9 cellular contexts compared by ENCODE assay signal in the genomic region with DNA sequence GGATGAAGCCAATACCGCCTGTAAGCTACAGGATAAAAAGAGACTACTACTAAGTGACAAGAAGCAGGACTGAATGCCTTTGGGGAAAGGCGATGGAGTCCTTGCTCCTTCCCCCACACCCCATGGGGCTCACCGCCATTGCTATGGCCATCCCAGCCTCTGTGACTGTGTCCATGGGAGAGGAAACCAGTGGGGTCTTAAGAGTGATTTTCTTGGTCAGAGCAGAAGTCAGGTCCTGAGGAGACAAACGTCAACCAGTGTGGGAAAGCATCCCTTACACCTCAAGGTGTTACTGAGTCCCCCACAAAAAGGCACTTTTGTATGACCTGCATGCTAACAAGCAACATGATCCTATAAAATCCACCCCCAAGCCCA. TPM values are rescaled to one million over a fixed set of nuclear protein-coding genes. Genes with fewer than 3 reads are reported as not detected.
DNase-seq lines count a peak whose midpoint lies in the region; ATAC-seq, FAIRE-seq and TF ChIP-seq lines count a peak whose summit lies in the region.
"Had no signal": no experiment of that assay in that cellular context is flagged by ENCODE, and none has a peak within 500 bp of the region (broad histone marks: within the 10 kb centered on the region; RNA-seq: fewer than 3 reads in every experiment).

No MANE protein-coding gene starts in this region.

- peaks cover 43% of the 10 kb centered on the region for H3F3A ChIP-seq in DOHH2 (ENCODE audit: control insufficient read depth, insufficient read depth)

- H3K4me2 ChIP-seq in DOHH2 (ENCODE audit: low read length) = peak overlapping the region; percentile 94
- H3K4me2 ChIP-seq in endothelial cell of umbilical vein (ENCODE audit: insufficient read depth, low read length) = peak overlapping the region; percentile 56

- H3K27ac ChIP-seq in DOHH2 (ENCODE audit: low read depth, low read length) = peak overlapping the region; percentile 59
- H3K27ac ChIP-seq in Peyer's patch = peak overlapping the region; percentile 82 to 93 (median 90)
- no peak overlapping the region for H3K27ac ChIP-seq in endothelial cell of umbilical vein (ENCODE audit: insufficient read depth, low read depth, low read length)
- peak overlapping the region in 2 of 4 donors; percentile 78 to 90 for H3K27ac ChIP-seq in pancreas

- peak overlapping the region; percentile 68 for H3K9ac ChIP-seq in endothelial cell of umbilical vein (replicated peaks; ENCODE audit: extremely low read depth, insufficient read depth, low read length)

- peaks cover 56% of the 10 kb centered on the region for H3K4me1 ChIP-seq in DOHH2 (ENCODE audit: control insufficient read depth, low read length)
- peaks cover 0 to 17% (median 6%) of the 10 kb centered on the region in 4 donors for H3K4me1 ChIP-seq in Peyer's patch
- peaks cover 11% of the 10 kb centered on the region for H3K4me1 ChIP-seq in endothelial cell of umbilical vein (ENCODE audit: control insufficient read depth, extremely low read depth, insufficient read depth, low read length)
- H3K4me1 ChIP-seq in pancreas = peaks cover 6 to 17% (median 6%) of the 10 kb centered on the region in 3 donors

- CTCF ChIA-PET in endothelial cell of umbilical vein (lab: Charles Lee) = interaction anchor here (2.3 kb wide), 1 partner anchor 40 kb away, joined by 19 read pairs; no protein-coding TSS in a partner anchor

- 69 to 77% methylated on average over 4 of the region's 4 CpGs for WGBS in pancreas, 2 donors

- dilution Hi-C loops in endothelial cell of umbilical vein (cut with MboI; ENCODE audit: extremely low pct_ligation_motif_present, low sequenced_read_pairs) = no loop called here

- TF ChIP-seq CTCF in DOHH2 (IDR thresholded peaks at IDR 0.05; ENCODE audit: low read depth, low read length, poor library complexity, severe bottlenecking) (no peak), Peyer's patch (IDR thresholded peaks at IDR 0.05) (no peak), endothelial cell of umbilical vein (IDR thresholded peaks at IDR 0.05; ENCODE audit: extremely low read depth in 1 of 2, insufficient read depth in 1 of 2, low read depth in 1 of 2, low read length in 2 of 2) (no peak), pancreas (IDR thresholded peaks at IDR 0.05) (no peak)

- peaks cover 60% of the 10 kb centered on the region for H3K79me2 ChIP-seq in DOHH2 (ENCODE audit: control insufficient read depth, low read length)
- H3K79me2 ChIP-seq in endothelial cell of umbilical vein (ENCODE audit: control insufficient read depth, insufficient read depth, low read length) = peaks cover 35% of the 10 kb centered on the region

- H3K9me1 ChIP-seq in endothelial cell of umbilical vein (replicated peaks; ENCODE audit: control insufficient read depth, extremely low read depth, insufficient read depth, low read length) = no peaks in the 10 kb centered on the region

- H3K4me3 ChIP-seq in DOHH2 (ENCODE audit: low read length) (peak overlapping the region; percentile 91), Peyer's patch (peak overlapping the region; percentile 52 to 74 (median 61)), endothelial cell of umbilical vein (replicated peaks in 1 of 3; ENCODE audit: insufficient read depth in 1 of 3, low read depth in 1 of 3, low read length in 3 of 3) (peak overlapping the region in 2 of 3 experiments; percentile 44 to 66), pancreas (peak overlapping the region in 3 of 4 donors; percentile 54 to 86 (median 64))

- BruUV-seq in endothelial cell of umbilical vein (replicated peaks; lab: Mats Ljungman, UMichigan) = no TSS peak

- no peak for ATAC-seq in pancreas
- ATAC-seq in GM18505 (IDR thresholded peaks at IDR 0.05; ENCODE audit: unreplicated experiment) = no peak

- no peaks in the 10 kb centered on the region for H3K9me3 ChIP-seq in DOHH2 (ENCODE audit: control insufficient read depth, insufficient read depth, low read length)
- no peaks in the 10 kb centered on the region for H3K9me3 ChIP-seq in Peyer's patch
- no peaks in the 10 kb centered on the region for H3K9me3 ChIP-seq in endothelial cell of umbilical vein (replicated peaks; ENCODE audit: control insufficient read depth, insufficient read depth, low read length)
- no peaks in the 10 kb centered on the region for H3K9me3 ChIP-seq in pancreas

- POLR2A ChIA-PET in endothelial cell of umbilical vein (lab: Charles Lee) = no interaction called here

- H4K20me1 ChIP-seq in DOHH2 (ENCODE audit: control insufficient read depth, insufficient read depth, low read depth, low read length) (peaks cover 4% of the 10 kb centered on the region; the same call in 1 of the 2 replicates), endothelial cell of umbilical vein (replicated peaks; ENCODE audit: control insufficient read depth, extremely low read depth, insufficient read depth, low read length) (no peaks in the 10 kb centered on the region)

- H3K27me3 ChIP-seq in DOHH2 (ENCODE audit: control insufficient read depth, low read length) (no peaks in the 10 kb centered on the region), Peyer's patch (no peaks in the 10 kb centered on the region), endothelial cell of umbilical vein (ENCODE audit: control insufficient read depth in 2 of 2, insufficient read depth in 2 of 2, low read length in 2 of 2) (no peaks in the 10 kb centered on the region), pancreas (no peaks in the 10 kb centered on the region)

- intact Hi-C loops in endothelial cell of umbilical vein (cut with micrococcal nuclease) (no loop called here), pancreas (cut with DNase I) (loop anchor here in 1 of 3 donors (10.0 kb wide), 1 partner anchor 67 kb away; a partner anchor contains a TSS)

- no peak for FAIRE-seq in endothelial cell of umbilical vein (lab: Jason Lieb, UNC)
- no peak for FAIRE-seq in pancreas (lab: Jason Lieb, UNC)

- peaks cover 96% of the 10 kb centered on the region for H3K36me3 ChIP-seq in DOHH2 (ENCODE audit: control insufficient read depth, low read length)
- peaks cover 0 to 64% (median 0%) of the 10 kb centered on the region in 3 donors for H3K36me3 ChIP-seq in Peyer's patch
- H3K36me3 ChIP-seq in endothelial cell of umbilical vein (ENCODE audit: control insufficient read depth in 2 of 2, extremely low read depth in 1 of 2, insufficient read depth in 2 of 2, low read length in 2 of 2) = peaks cover 25 to 51% of the 10 kb centered on the region in 2 experiments
- peaks cover 0 to 51% (median 24%) of the 10 kb centered on the region in 3 donors for H3K36me3 ChIP-seq in pancreas

- DNase-seq in Peyer's patch (no peak), endothelial cell of umbilical vein (ENCODE audit: low read depth, low spot score) (no peak), pancreas (peak in 1 of 6 donors; percentile 4), NCI-H2196 (lab: John Stamatoyannopoulos, UW; ENCODE audit: unreplicated experiment) (no peak), AG08395 (ENCODE audit: low spot score) (no peak), superior temporal gyrus (ENCODE audit: extremely low spot score) (no peak)
- DNase-seq: stimulated activated CD4-positive, alpha-beta T cell treated with anti-CD3 and anti-CD28 coated beads, Interleukin-12 subunit alpha, Interleukin-12 subunit beta, amount 100 ng/mL, for 4 hours had no signal

- TF ChIP-seq POLR2A in Peyer's patch (IDR thresholded peaks at IDR 0.05) = no peak
- peak; percentile 22 for TF ChIP-seq POLR2A in endothelial cell of umbilical vein (IDR thresholded peaks at IDR 0.05; ENCODE audit: low read depth, low read length)
- no peak for TF ChIP-seq POLR2A in GM18505 (IDR thresholded peaks at IDR 0.05; ENCODE audit: borderline replicate concordance, extremely low read depth, insufficient read depth, insufficient read length)

- no peaks in the 10 kb centered on the region for H3K9me2 ChIP-seq in DOHH2 (replicated peaks; ENCODE audit: control insufficient read depth, low read length)

- no peak overlapping the region for H2AFZ ChIP-seq in endothelial cell of umbilical vein (ENCODE audit: low read depth, low read length)

RNA-seq across cellular contexts. Expression of a gene that starts 0.9 kb away (rescaled TPM):
- total RNA-seq in Peyer's patch = 100 to 1,000 TPM in 1 of 4 donors, 10 to 100 TPM in 3; 58.8 to 149 (median 68.5) TPM
- 189 and 195 TPM in 2 replicates for total RNA-seq in endothelial cell of umbilical vein
- polyA plus RNA-seq in endothelial cell of umbilical vein = 134 and 167 TPM in 2 replicates
- polyA plus RNA-seq in endothelial cell of umbilical vein (2011; cell fraction: cytosol; rRNA removed) = 202 and 221 TPM in 2 replicates
- polyA plus RNA-seq in endothelial cell of umbilical vein (2011; cell fraction: nucleus; rRNA removed) = 255 and 269 TPM in 2 replicates
- polyA plus RNA-seq in endothelial cell of umbilical vein (2012) = 194 and 239 TPM in 2 replicates
- 350 and 383 TPM in 2 replicates for polyA minus RNA-seq in endothelial cell of umbilical vein
- polyA minus RNA-seq in endothelial cell of umbilical vein (2011; cell fraction: cytosol; rRNA and poly(A)+ RNA removed) = 325 TPM
- 82.4 and 114 TPM in 2 replicates for polyA minus RNA-seq in endothelial cell of umbilical vein (2011; cell fraction: nucleus; rRNA and poly(A)+ RNA removed)
- 100 to 1,000 TPM; 107 to 320 (median 174) TPM for total RNA-seq in pancreas
- polyA plus RNA-seq in pancreas = 100 to 1,000 TPM; 147 to 150 TPM

RNA-seq across cellular contexts. Expression of a gene that starts 6.4 kb away (rescaled TPM):
- total RNA-seq in Peyer's patch (100 to 1,000 TPM in 2 of 4 donors, 10 to 100 TPM in 2; 64.7 to 164 (median 106) TPM), endothelial cell of umbilical vein (74.5 and 91.1 TPM in 2 replicates), pancreas (10 to 100 TPM; 20.9 to 33.9 (median 30.6) TPM)
- polyA plus RNA-seq in endothelial cell of umbilical vein (91.4 and 140 TPM in 2 replicates), pancreas (10 to 100 TPM; 63.7 to 72.1 TPM)
- polyA plus RNA-seq in endothelial cell of umbilical vein (2011; cell fraction: cytosol; rRNA removed) = 67.9 and 83.8 TPM in 2 replicates
- polyA plus RNA-seq in endothelial cell of umbilical vein (2011; cell fraction: nucleus; rRNA removed) = 28.7 and 33.7 TPM in 2 replicates
- 74.2 and 75.4 TPM in 2 replicates for polyA plus RNA-seq in endothelial cell of umbilical vein (2012)
- 54.4 and 55.5 TPM in 2 replicates for polyA minus RNA-seq in endothelial cell of umbilical vein
- polyA minus RNA-seq in endothelial cell of umbilical vein (2011; cell fraction: cytosol; rRNA and poly(A)+ RNA removed) = 94.3 TPM
- polyA minus RNA-seq in endothelial cell of umbilical vein (2011; cell fraction: nucleus; rRNA and poly(A)+ RNA removed) = 26.0 and 38.9 TPM in 2 replicates

RNA-seq across cellular contexts. Expression of a gene that starts 9.9 kb away (rescaled TPM):
- total RNA-seq in Peyer's patch (10 to 100 TPM; 31.4 to 49.5 (median 33.1) TPM), endothelial cell of umbilical vein (20.4 and 22.7 TPM in 2 replicates), pancreas (10 to 100 TPM; 19.5 to 31.8 (median 25.3) TPM)
- polyA plus RNA-seq in endothelial cell of umbilical vein (60.8 and 66.0 TPM in 2 replicates), pancreas (10 to 100 TPM; 37.1 to 57.2 TPM)
- polyA plus RNA-seq in endothelial cell of umbilical vein (2011; cell fraction: cytosol; rRNA removed) = 27.6 and 33.5 TPM in 2 replicates
- 94.8 and 97.8 TPM in 2 replicates for polyA plus RNA-seq in endothelial cell of umbilical vein (2011; cell fraction: nucleus; rRNA removed)
- polyA plus RNA-seq in endothelial cell of umbilical vein (2012) = 16.1 and 17.5 TPM in 2 replicates
- 51.4 and 57.0 TPM in 2 replicates for polyA minus RNA-seq in endothelial cell of umbilical vein
- polyA minus RNA-seq in endothelial cell of umbilical vein (2011; cell fraction: cytosol; rRNA and poly(A)+ RNA removed) = 23.5 TPM
- 14.4 and 17.6 TPM in 2 replicates for polyA minus RNA-seq in endothelial cell of umbilical vein (2011; cell fraction: nucleus; rRNA and poly(A)+ RNA removed)

RNA-seq across cellular contexts. Expression of a gene that starts 21.1 kb away (rescaled TPM):
- total RNA-seq in Peyer's patch (100 to 1,000 TPM in 3 of 4 donors, 10 to 100 TPM in 1; 96.7 to 233 (median 179) TPM), endothelial cell of umbilical vein (161 and 192 TPM in 2 replicates), pancreas (100 to 1,000 TPM in 1 of 6 donors, 10 to 100 TPM in 5; 57.1 to 155 (median 83.4) TPM)
- polyA plus RNA-seq in endothelial cell of umbilical vein (319 and 337 TPM in 2 replicates), pancreas (100 to 1,000 TPM; 271 to 374 TPM)
- 116 and 132 TPM in 2 replicates for polyA plus RNA-seq in endothelial cell of umbilical vein (2011; cell fraction: cytosol; rRNA removed)
- polyA plus RNA-seq in endothelial cell of umbilical vein (2011; cell fraction: nucleus; rRNA removed) = 987 and 1,038 TPM in 2 replicates
- polyA plus RNA-seq in endothelial cell of umbilical vein (2012) = 109 and 131 TPM in 2 replicates
- 292 and 353 TPM in 2 replicates for polyA minus RNA-seq in endothelial cell of umbilical vein
- 51.5 TPM for polyA minus RNA-seq in endothelial cell of umbilical vein (2011; cell fraction: cytosol; rRNA and poly(A)+ RNA removed)
- polyA minus RNA-seq in endothelial cell of umbilical vein (2011; cell fraction: nucleus; rRNA and poly(A)+ RNA removed) = 147 and 154 TPM in 2 replicates

RNA-seq across cellular contexts. Expression of a gene that starts 38.2 kb away (rescaled TPM):
- 10 to 100 TPM; 47.0 to 95.9 (median 78.0) TPM for total RNA-seq in Peyer's patch
- total RNA-seq in endothelial cell of umbilical vein = 23.0 and 26.9 TPM in 2 replicates
- polyA plus RNA-seq in endothelial cell of umbilical vein = 32.7 and 37.9 TPM in 2 replicates
- polyA plus RNA-seq in endothelial cell of umbilical vein (2011; cell fraction: cytosol; rRNA removed) = 17.3 and 24.1 TPM in 2 replicates
- polyA plus RNA-seq in endothelial cell of umbilical vein (2011; cell fraction: nucleus; rRNA removed) = 92.9 and 98.1 TPM in 2 replicates
- polyA plus RNA-seq in endothelial cell of umbilical vein (2012) = 10.7 and 13.5 TPM in 2 replicates
- 24.2 and 26.3 TPM in 2 replicates for polyA minus RNA-seq in endothelial cell of umbilical vein
- polyA minus RNA-seq in endothelial cell of umbilical vein (2011; cell fraction: cytosol; rRNA and poly(A)+ RNA removed) = 48.4 TPM
- polyA minus RNA-seq in endothelial cell of umbilical vein (2011; cell fraction: nucleus; rRNA and poly(A)+ RNA removed) = 28.8 and 28.9 TPM in 2 replicates
- 10 to 100 TPM; 29.9 to 42.4 (median 38.0) TPM for total RNA-seq in pancreas
- polyA plus RNA-seq in pancreas = 100 to 1,000 TPM in 1 of 2 donors, 10 to 100 TPM in 1; 56.6 to 108 TPM
